In genomic region chr2:69380072-69380917, GRCh38 we compare ENCODE assay signal across 19 cellular contexts. TPM values are rescaled to one million over a fixed set of nuclear protein-coding genes. Genes with fewer than 3 reads are reported as not detected.
A peak's percentile ranks its signal among the peaks of the same experiment; 100 is the strongest.
DNase-seq lines count a peak whose midpoint lies in the region; ATAC-seq and TF ChIP-seq lines count a peak whose summit lies in the region.
"Had no signal": no experiment of that assay in that cellular context is flagged by ENCODE, and none has a peak within 500 bp of the region (broad histone marks: within the 10 kb centered on the region; RNA-seq: fewer than 3 reads in every experiment).

No MANE protein-coding gene starts in this region.

- peaks cover 83% of the 10 kb centered on the region for H3K79me2 ChIP-seq in OCI-LY7 (ENCODE audit: insufficient read depth, low read depth, low read length)

- POLR2A ChIA-PET in OCI-LY7 (lab: Charles Lee): interaction anchor here (0.9 kb wide), 1 partner anchor 29 kb away, joined by 3 read pairs; no protein-coding TSS in a partner anchor

- H3K27ac Mint-ChIP-seq in Calu3 (ENCODE audit: unreplicated experiment): peak overlapping the region; percentile 58
- H3K27ac Mint-ChIP-seq in activated T-helper 17 cell treated with anti-CD3 and anti-CD28 coated beads, Interleukin-2, amount 50 U/mL, for 72 hours: no peak overlapping the region

- H3K4me1 Mint-ChIP-seq in Calu3 (ENCODE audit: low read depth, unreplicated experiment): peaks cover 42% of the 10 kb centered on the region
- H3K4me1 Mint-ChIP-seq in activated T-helper 17 cell treated with anti-CD3 and anti-CD28 coated beads, Interleukin-2, amount 50 U/mL, for 72 hours: peaks cover 26% of the 10 kb centered on the region

- CTCF ChIA-PET in Calu3 (lab: Charles Lee): no interaction called here
- CTCF ChIA-PET in OCI-LY7 (lab: Charles Lee; ENCODE audit: unreplicated experiment): no interaction called here

- no peaks in the 10 kb centered on the region for H3K9me3 Mint-ChIP-seq in Calu3 (ENCODE audit: low read depth, unreplicated experiment)
- no peaks in the 10 kb centered on the region for H3K9me3 Mint-ChIP-seq in activated T-helper 17 cell treated with anti-CD3 and anti-CD28 coated beads, Interleukin-2, amount 50 U/mL, for 72 hours

- H3K9me2 ChIP-seq in OCI-LY7 (ENCODE audit: insufficient read depth, low read length): no peaks in the 10 kb centered on the region

- H3K4me3 ChIP-seq in BLaER1 (no peak overlapping the region), left lung (no peak overlapping the region), OCI-LY7 (ENCODE audit: low read depth, low read length, poor library complexity, severe bottlenecking) (no peak overlapping the region), sigmoid colon (no peak overlapping the region)
- H3K4me3 ChIP-seq: coronary artery, MG63, SK-N-MC had no signal

- TF ChIP-seq CTCF in Calu3 (IDR thresholded peaks at IDR 0.05; ENCODE audit: unreplicated experiment) (no peak), left lung (IDR thresholded peaks at IDR 0.05) (no peak), OCI-LY7 (conservative IDR thresholded peaks at IDR 0.05; ENCODE audit: low read length) (no peak), sigmoid colon (IDR thresholded peaks at IDR 0.05) (no peak)

- H3K36me3 Mint-ChIP-seq in Calu3 (ENCODE audit: insufficient read depth, unreplicated experiment): peaks cover 74% of the 10 kb centered on the region
- H3K36me3 Mint-ChIP-seq in activated T-helper 17 cell treated with anti-CD3 and anti-CD28 coated beads, Interleukin-2, amount 50 U/mL, for 72 hours (ENCODE audit: low read depth): peaks cover 19% of the 10 kb centered on the region

- H3K27me3 Mint-ChIP-seq in Calu3 (ENCODE audit: unreplicated experiment): no peaks in the 10 kb centered on the region
- H3K27me3 Mint-ChIP-seq in activated T-helper 17 cell treated with anti-CD3 and anti-CD28 coated beads, Interleukin-2, amount 50 U/mL, for 72 hours: no peaks in the 10 kb centered on the region

- peak overlapping the region; percentile 4 for H3K4me3 Mint-ChIP-seq in Calu3 (ENCODE audit: low read depth, unreplicated experiment)
- H3K4me3 Mint-ChIP-seq in activated T-helper 17 cell treated with anti-CD3 and anti-CD28 coated beads, Interleukin-2, amount 50 U/mL, for 72 hours: no peak overlapping the region

- H3K9me3 ChIP-seq in BLaER1 (peaks cover 14% of the 10 kb centered on the region), left lung (no peaks in the 10 kb centered on the region), OCI-LY7 (ENCODE audit: low read length) (no peaks in the 10 kb centered on the region), sigmoid colon (no peaks in the 10 kb centered on the region)
- H3K9me3 ChIP-seq: MG63 had no signal

- 94 to 95% methylated on average over 12 of the region's 12 CpGs for WGBS in sigmoid colon, 2 donors

- H3K4me2 ChIP-seq in BLaER1 (peak overlapping the region; percentile 69), OCI-LY7 (ENCODE audit: low read length) (no peak overlapping the region)

- H3K27ac ChIP-seq in BLaER1: peak overlapping the region; percentile 65; the same call in 1 of the 2 replicates
- peak overlapping the region; percentile 5 to 25 for H3K27ac ChIP-seq in left lung
- H3K27ac ChIP-seq in OCI-LY7 (ENCODE audit: low read depth, low read length, poor library complexity, severe bottlenecking): no peak overlapping the region
- no peak overlapping the region for H3K27ac ChIP-seq in sigmoid colon
- H3K27ac ChIP-seq: coronary artery, SK-N-MC had no signal

- H2AFZ ChIP-seq in OCI-LY7 (ENCODE audit: low read length): no peak overlapping the region

- no peak for TF ChIP-seq EP300 in sigmoid colon (IDR thresholded peaks at IDR 0.05)

- ATAC-seq in activated T-helper 17 cell treated with anti-CD3 and anti-CD28 coated beads, Interleukin-2, amount 50 U/mL, for 72 hours (replicated peaks): peak; percentile 20
- peak; percentile 80 for ATAC-seq in left lung

- H4K20me1 ChIP-seq in BLaER1 (peaks cover 94% of the 10 kb centered on the region), OCI-LY7 (ENCODE audit: insufficient read depth, low read length) (peaks cover 8% of the 10 kb centered on the region; the same call in 1 of the 2 replicates)

- BruUV-seq in Calu3 (replicated peaks; lab: Mats Ljungman, UMichigan) (no TSS peak), OCI-LY7 (replicated peaks; lab: Mats Ljungman, UMichigan) (no TSS peak)

- no peak overlapping the region for H3K9ac ChIP-seq in BLaER1

- H3K27me3 ChIP-seq in BLaER1: no peaks in the 10 kb centered on the region
- no peaks in the 10 kb centered on the region for H3K27me3 ChIP-seq in left lung
- no peaks in the 10 kb centered on the region for H3K27me3 ChIP-seq in sigmoid colon
- H3K27me3 ChIP-seq: MG63 had no signal

- H3K36me3 ChIP-seq in BLaER1 (peaks cover 47% of the 10 kb centered on the region), left lung (peaks cover 0 to 8% of the 10 kb centered on the region in 2 donors), OCI-LY7 (ENCODE audit: insufficient read depth, low read length) (peaks cover 6% of the 10 kb centered on the region; the same call in 1 of the 2 replicates), sigmoid colon (no peaks in the 10 kb centered on the region)

- H3K4me1 ChIP-seq in BLaER1: peaks cover 50% of the 10 kb centered on the region
- H3K4me1 ChIP-seq in left lung: peaks cover 0 to 49% of the 10 kb centered on the region in 2 donors
- peaks cover 3% of the 10 kb centered on the region for H3K4me1 ChIP-seq in OCI-LY7 (ENCODE audit: insufficient read depth, low read length, poor library complexity, severe bottlenecking)
- peaks cover 0 to 49% (median 10%) of the 10 kb centered on the region in 4 donors for H3K4me1 ChIP-seq in sigmoid colon

- intact Hi-C loops in Calu3 (cut with micrococcal nuclease; ENCODE audit: unreplicated experiment) (no loop called here), left lung (cut with DNase I) (no loop called here), OCI-LY7 (cut with micrococcal nuclease; ENCODE audit: unreplicated experiment) (no loop called here), sigmoid colon (cut with DNase I) (loop anchor here (5.0 kb wide), 1 partner anchor 332 kb away; no protein-coding TSS in a partner anchor)

- TF ChIP-seq POLR2A in sigmoid colon (IDR thresholded peaks at IDR 0.05): no peak

- DNase-seq in Calu3: no peak
- DNase-seq in left lung: peak in 1 of 2 donors; percentile 54
- no peak for DNase-seq in mesenteric fat pad (ENCODE audit: low spot score)
- no peak for DNase-seq in OCI-LY7 (ENCODE audit: low spot score)
- no peak for DNase-seq in hepatic stellate cell (ENCODE audit: low spot score)
- no peak for DNase-seq in sigmoid colon
- DNase-seq: activated gamma-delta T cell, aorta, C1 segment of cervical spinal cord, DND-41, midbrain, NCI-H1930, NCI-H524 treated with DMSO at 0.1 percent for 48 hours, right cardiac atrium had no signal

RNA-seq across cellular contexts. Expression of gene GFPT1, which starts 6.7 kb away (rescaled TPM):
- total RNA-seq in Calu3 (2022) (98.0 and 110 TPM in 2 replicates), left lung (10 to 100 TPM; 70.4 to 95.7 TPM), mesenteric fat pad (195 TPM), OCI-LY7 (2022) (31.2 TPM in 2 replicates), sigmoid colon (10 to 100 TPM; 14.5 to 24.4 (median 18.7) TPM)
- total RNA-seq in activated T-helper 17 cell treated with anti-CD3 and anti-CD28 coated beads, Interleukin-2, amount 50 U/mL, for 72 hours: 10 to 100 TPM; 32.7 to 43.8 TPM
- 11.0 and 14.8 TPM in 2 replicates for total RNA-seq in OCI-LY7 (2014; rRNA removed; shearing (Covaris generic))
- polyA plus RNA-seq in sigmoid colon: 10 to 100 TPM; 34.8 to 45.5 (median 41.9) TPM

RNA-seq across cellular contexts. Expression of gene NFU1, which starts 56.9 kb away (rescaled TPM):
- total RNA-seq in Calu3 (2022) (21.7 and 23.4 TPM in 2 replicates), left lung (10 to 100 TPM; 36.2 to 38.2 TPM), mesenteric fat pad (94.2 TPM), OCI-LY7 (2022) (30.5 and 35.3 TPM in 2 replicates), sigmoid colon (10 to 100 TPM; 43.2 to 91.4 (median 74.2) TPM)
- 10 to 100 TPM; 15.4 to 32.3 TPM for total RNA-seq in activated T-helper 17 cell treated with anti-CD3 and anti-CD28 coated beads, Interleukin-2, amount 50 U/mL, for 72 hours
- total RNA-seq in OCI-LY7 (2014; rRNA removed; shearing (Covaris generic)): 15.4 and 17.1 TPM in 2 replicates
- polyA plus RNA-seq in sigmoid colon: 10 to 100 TPM; 51.5 to 61.3 (median 56.4) TPM

Comparison
In these comparisons a context has a peak if more than half of its experiments do, and no peak if none do; other contexts are left out.
1. H3K27ac ChIP-seq: peak in BLaER1 (single experiment) and left lung (2 of 2); none in OCI-LY7 (single experiment) and sigmoid colon (0 of 4).